Comparison of ENCODE assay signal across 1 cellular context in the genomic region with DNA sequence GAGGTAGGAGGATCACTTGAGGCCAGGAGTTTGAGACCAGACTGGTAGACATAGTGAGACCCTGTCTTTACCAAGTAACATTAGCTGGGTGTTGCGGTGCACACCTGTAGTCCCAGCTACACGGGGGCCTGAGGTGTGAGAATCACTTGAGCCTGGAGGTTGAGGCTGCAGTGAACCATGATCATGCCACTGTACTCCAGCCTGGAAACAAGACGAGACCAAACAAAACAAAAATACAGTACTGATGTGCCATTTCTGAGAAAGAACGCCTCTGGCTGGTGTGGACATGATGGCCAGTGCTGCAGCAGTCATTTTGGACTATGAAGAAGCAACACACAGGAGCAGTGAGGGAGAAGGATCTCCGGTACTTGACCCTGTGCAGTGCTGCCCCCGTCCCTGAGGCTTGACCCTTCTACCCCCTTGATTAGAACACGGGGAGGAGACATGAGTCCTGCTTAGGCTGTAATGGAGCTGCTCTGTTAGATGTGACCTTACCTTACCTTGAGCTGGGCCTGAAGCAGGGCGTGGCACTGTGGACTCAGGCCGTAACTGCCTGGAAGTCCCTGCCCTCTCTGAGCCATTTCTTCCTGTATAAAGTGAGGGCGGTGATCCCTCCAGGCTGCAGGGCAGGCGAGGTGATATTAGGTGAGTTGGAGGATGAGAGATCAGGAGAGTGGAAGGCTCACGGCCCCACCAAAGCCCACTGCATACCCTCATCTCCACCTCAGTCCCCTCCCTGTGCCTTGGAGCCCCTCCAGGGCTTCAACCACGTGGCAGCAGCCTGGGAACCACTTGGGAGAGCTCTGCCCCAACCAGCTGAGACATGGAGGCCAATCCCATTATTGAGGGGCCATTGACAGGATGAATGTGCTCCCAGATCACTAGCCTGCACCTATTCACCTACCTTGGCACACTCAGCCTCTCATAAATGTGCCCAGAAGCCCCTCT.
TF ChIP-seq lines count a peak whose summit lies in the region.

No MANE protein-coding gene starts in this region.

TF ChIP-seq in K562, 482 proteins besides CTCF, POLR2A, EP300 and RAD21 (continued from another document):
- TF ChIP-seq TFAP4 (CRISPR knock-in tag; IDR thresholded peaks at IDR 0.05; ENCODE audit: borderline replicate concordance) (no peak), HBP1 (CRISPR knock-in tag; IDR thresholded peaks at IDR 0.05) (no peak), ZNF280B (CRISPR knock-in tag; IDR thresholded peaks at IDR 0.05) (no peak), PHF21A (IDR thresholded peaks at IDR 0.05; ENCODE audit: borderline replicate concordance, low read depth) (no peak), KLF6 (CRISPR knock-in tag; IDR thresholded peaks at IDR 0.05; ENCODE audit: borderline replicate concordance) (no peak)
